In the genomic region with DNA sequence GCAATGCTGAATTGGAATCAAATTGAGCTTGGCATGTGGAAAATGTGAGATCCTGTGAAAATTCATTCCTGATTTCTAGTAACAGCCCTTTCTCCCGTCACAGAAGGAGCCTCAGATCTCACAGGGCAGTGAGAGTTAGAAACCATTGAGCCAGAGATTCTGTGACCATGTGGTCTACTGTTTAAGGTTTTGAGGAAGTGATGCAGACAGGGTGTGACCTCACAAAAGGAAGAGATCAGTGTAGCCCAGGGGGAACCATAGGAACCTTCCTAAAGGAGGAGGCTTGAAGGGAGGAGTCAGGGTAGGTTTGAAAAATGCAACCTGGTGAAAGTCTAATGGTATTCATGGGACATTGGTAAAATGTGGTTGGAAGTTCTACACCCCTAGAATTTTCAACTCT, we compare ENCODE assay signal across 17 cellular contexts.
"Had no signal": no experiment of that assay in that cellular context is flagged by ENCODE, and none has a peak within 500 bp of the region (broad histone marks: within the 10 kb centered on the region; RNA-seq: fewer than 3 reads in every experiment).

No MANE protein-coding gene starts in this region.

- H3K4me1 Mint-ChIP-seq: nephron; stimulated activated effector memory CD8-positive, alpha-beta T cell treated with anti-CD3 and anti-CD28 coated beads, Interleukin-12 subunit alpha, Interleukin-12 subunit beta, amount 100 ng/mL, for 72 hours had no signal

- H2AFZ ChIP-seq: parathyroid adenoma had no signal

- H3K27ac Mint-ChIP-seq: nephron; stimulated activated effector memory CD8-positive, alpha-beta T cell treated with anti-CD3 and anti-CD28 coated beads, Interleukin-12 subunit alpha, Interleukin-12 subunit beta, amount 100 ng/mL, for 72 hours; T-helper 1 cell treated with Interleukin-12 subunit alpha and Interleukin-12 subunit beta and Interleukin-4 antibody, amounts not matched to agents 30 μg/mL and 1 μg/mL, for 36 hours had no signal

- FAIRE-seq: astrocyte had no signal

- H3K4me3 ChIP-seq: adrenal gland, breast epithelium, heart right ventricle, right lobe of liver, thyroid gland had no signal

- ATAC-seq: activated naive CD4-positive, alpha-beta T cell treated with anti-CD3 and anti-CD28 coated beads, Interleukin-2, amount 50 U/mL, for 72 hours; heart right ventricle; right lobe of liver; stimulated activated effector memory CD8-positive, alpha-beta T cell treated with anti-CD3 and anti-CD28 coated beads, Interleukin-12 subunit alpha, Interleukin-12 subunit beta, amount 100 ng/mL, for 72 hours had no signal

- H3K27me3 ChIP-seq: adrenal gland, breast epithelium, thyroid gland had no signal

- H3K4me3 Mint-ChIP-seq: nephron; stimulated activated effector memory CD8-positive, alpha-beta T cell treated with anti-CD3 and anti-CD28 coated beads, Interleukin-12 subunit alpha, Interleukin-12 subunit beta, amount 100 ng/mL, for 72 hours; T-helper 1 cell treated with Interleukin-12 subunit alpha and Interleukin-12 subunit beta and Interleukin-4 antibody, amounts not matched to agents 30 μg/mL and 1 μg/mL, for 36 hours had no signal

- H3K36me3 Mint-ChIP-seq: activated naive CD4-positive, alpha-beta T cell treated with anti-CD3 and anti-CD28 coated beads, Interleukin-2, amount 50 U/mL, for 72 hours; stimulated activated effector memory CD8-positive, alpha-beta T cell treated with anti-CD3 and anti-CD28 coated beads, Interleukin-12 subunit alpha, Interleukin-12 subunit beta, amount 100 ng/mL, for 72 hours had no signal

- H3K79me2 ChIP-seq: parathyroid adenoma had no signal

- H3K36me3 ChIP-seq: adrenal gland, breast epithelium, heart right ventricle, right lobe of liver, thyroid gland, WERI-Rb-1 had no signal

- H3K27ac ChIP-seq: adrenal gland, breast epithelium, heart right ventricle, parathyroid adenoma, right lobe of liver, thyroid gland, WERI-Rb-1 had no signal

- DNase-seq: activated CD4-positive, alpha-beta T cell treated with anti-CD3 and anti-CD28 coated beads, Interleukin-2, amount 50 U/mL, for 48 hours; activated gamma-delta T cell; adrenal gland; effector CD4-positive, alpha-beta T cell; heart right ventricle; mesenchymal stem cell; right lobe of liver; stimulated activated CD4-positive, alpha-beta T cell treated with anti-CD3 and anti-CD28 coated beads, Interleukin-4, amount 100 ng/mL, for 24 hours; thyroid gland; WERI-Rb-1 had no signal

- H3K9me3 ChIP-seq: adrenal gland, breast epithelium, right lobe of liver, thyroid gland had no signal

- H3K9me3 Mint-ChIP-seq: nephron; T-helper 1 cell treated with Interleukin-12 subunit alpha and Interleukin-12 subunit beta and Interleukin-4 antibody, amounts not matched to agents 30 μg/mL and 1 μg/mL, for 36 hours had no signal

- H3K4me1 ChIP-seq: adrenal gland, breast epithelium, heart right ventricle, parathyroid adenoma, right lobe of liver, thyroid gland had no signal

- H3K9ac ChIP-seq: parathyroid adenoma had no signal
